Comparison of ENCODE assay signal across 17 cellular contexts in genomic region chr18:1147616-1148184, GRCh38.
"Had no signal": no experiment of that assay in that cellular context is flagged by ENCODE, and none has a peak within 500 bp of the region (broad histone marks: within the 10 kb centered on the region; RNA-seq: fewer than 3 reads in every experiment).

No MANE protein-coding gene starts in this region.

- H3K27ac Mint-ChIP-seq: activated naive CD8-positive, alpha-beta T cell treated with anti-CD3 and anti-CD28 coated beads, Interleukin-2, amount 50 U/mL, for 24 hours; activated T-helper 17 cell treated with anti-CD3 and anti-CD28 coated beads, Interleukin-2, amount 50 U/mL, for 72 hours; dendritic cell treated with granulocyte-macrophage colony-stimulating factor and Interleukin-4, amounts not matched to agents 40 ng/mL and 50 ng/mL, for 4 days; natural killer cell had no signal

- H3K9me3 ChIP-seq: uterus had no signal

- ATAC-seq: activated naive CD8-positive, alpha-beta T cell treated with anti-CD3 and anti-CD28 coated beads, Interleukin-2, amount 50 U/mL, for 24 hours; activated T-helper 17 cell treated with anti-CD3 and anti-CD28 coated beads, Interleukin-2, amount 50 U/mL, for 72 hours; heart left ventricle; left ventricle myocardium superior; natural killer cell; right cardiac atrium had no signal

- H3K4me3 ChIP-seq: heart left ventricle, skin epidermis, tibial artery, uterus had no signal

- H3K27me3 Mint-ChIP-seq: activated naive CD8-positive, alpha-beta T cell treated with anti-CD3 and anti-CD28 coated beads, Interleukin-2, amount 50 U/mL, for 24 hours; activated T-helper 17 cell treated with anti-CD3 and anti-CD28 coated beads, Interleukin-2, amount 50 U/mL, for 72 hours; dendritic cell treated with granulocyte-macrophage colony-stimulating factor and Interleukin-4, amounts not matched to agents 40 ng/mL and 50 ng/mL, for 4 days had no signal

- H3K27me3 ChIP-seq: heart left ventricle, tibial artery, uterus had no signal

- H3K4me3 Mint-ChIP-seq: activated naive CD8-positive, alpha-beta T cell treated with anti-CD3 and anti-CD28 coated beads, Interleukin-2, amount 50 U/mL, for 24 hours; activated T-helper 17 cell treated with anti-CD3 and anti-CD28 coated beads, Interleukin-2, amount 50 U/mL, for 72 hours; dendritic cell treated with granulocyte-macrophage colony-stimulating factor and Interleukin-4, amounts not matched to agents 40 ng/mL and 50 ng/mL, for 4 days; natural killer cell had no signal

- H3K4me1 Mint-ChIP-seq: activated naive CD8-positive, alpha-beta T cell treated with anti-CD3 and anti-CD28 coated beads, Interleukin-2, amount 50 U/mL, for 24 hours; activated T-helper 17 cell treated with anti-CD3 and anti-CD28 coated beads, Interleukin-2, amount 50 U/mL, for 72 hours; natural killer cell had no signal

- DNase-seq: activated CD4-positive, alpha-beta T cell treated with anti-CD3 and anti-CD28 coated beads, Interleukin-2, amount 50 U/mL, for 1 hour; activated naive CD4-positive, alpha-beta T cell treated with Interleukin-2 at 50 U/mL for 16 hours; activated naive CD8-positive, alpha-beta T cell treated with anti-CD3 and anti-CD28 coated beads, Interleukin-2, amount 50 U/mL, for 24 hours; aorta; heart left ventricle; left ventricle myocardium superior; mesenchymal stem cell; natural killer cell; nucleus accumbens; right cardiac atrium; stimulated activated CD4-positive, alpha-beta T cell treated with anti-CD3 and anti-CD28 coated beads, Interleukin-4, amount 100 ng/mL, for 24 hours; stimulated activated naive CD4-positive, alpha-beta T cell; tibial artery; uterus had no signal

- H3K36me3 ChIP-seq: heart left ventricle, tibial artery, uterus had no signal

- H3K27ac ChIP-seq: heart left ventricle, skin epidermis, tibial artery, uterus had no signal

- H3K4me1 ChIP-seq: heart left ventricle, tibial artery, uterus had no signal
